Comparison of ENCODE assay signal across 19 cellular contexts in the genomic region with DNA sequence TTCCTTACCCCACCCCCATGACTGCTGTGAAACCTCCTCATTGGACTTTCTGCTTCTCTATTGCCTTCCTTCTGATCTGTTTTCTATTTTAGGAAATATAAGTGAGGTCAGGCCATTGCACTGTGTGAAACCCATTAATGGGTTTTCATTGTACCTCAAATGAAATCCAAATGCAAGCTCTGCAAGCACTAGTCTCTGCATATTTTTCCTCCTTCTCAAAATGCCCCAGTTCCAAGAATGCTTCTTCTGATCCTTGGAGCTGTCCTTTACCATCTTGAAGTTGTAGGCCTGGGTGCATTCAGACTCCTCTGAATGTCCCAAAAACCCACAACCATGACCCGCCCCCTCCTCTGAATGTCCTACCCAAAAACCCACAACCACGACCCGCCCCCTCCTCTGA. TPM values are rescaled to one million over a fixed set of nuclear protein-coding genes. Genes with fewer than 3 reads are reported as not detected.
DNase-seq lines count a peak whose midpoint lies in the region; ATAC-seq, FAIRE-seq and TF ChIP-seq lines count a peak whose summit lies in the region.
"Had no signal": no experiment of that assay in that cellular context is flagged by ENCODE, and none has a peak within 500 bp of the region (broad histone marks: within the 10 kb centered on the region; RNA-seq: fewer than 3 reads in every experiment).

No MANE protein-coding gene starts in this region.

- H3K36me3 ChIP-seq in gastrocnemius medialis: no peaks in the 10 kb centered on the region

- DNase-seq in activated CD4-positive, alpha-beta T cell treated with anti-CD3 and anti-CD28 coated beads, Interleukin-2, amount 10 ng/mL, durations not matched to agents 24 days and 14 days: peak; percentile 57
- DNase-seq in activated CD4-positive, alpha-beta T cell treated with anti-CD3 and anti-CD28 coated beads, Interleukin-2, amount 50 U/mL, for 1 hour: no peak
- no peak for DNase-seq in GM19239 (ENCODE audit: insufficient read length, low spot score)
- peak; percentile 24 for DNase-seq in OCI-M1 (lab: John Stamatoyannopoulos, UW)
- no peak for DNase-seq in epithelial cell of prostate (ENCODE audit: low read depth, low spot score)
- DNase-seq in HEK293T (ENCODE audit: extremely low spot score): no peak
- DNase-seq in stimulated activated CD4-positive, alpha-beta T cell treated with anti-CD3 and anti-CD28 coated beads, Interleukin-4, amount 100 ng/mL, for 1 hour: no peak
- no peak for DNase-seq in gastrocnemius medialis
- DNase-seq: C1 segment of cervical spinal cord, EL, NCI-H1417 treated with DMSO at 0.1 percent for 48 hours, NCI-H2081, NCI-H510A treated with DMSO at 0.1 percent for 48 hours had no signal

- POLR2A ChIA-PET in HEK293T (lab: Yijun Ruan, JAX): no interaction called here

- FAIRE-seq in GM19239 (lab: Jason Lieb, UNC): peak; percentile 61
- FAIRE-seq: GM18507, HTR-8/SVneo had no signal

- no peak for ATAC-seq in gastrocnemius medialis
- ATAC-seq: GM23338 had no signal

- intact Hi-C loops in activated CD4-positive, alpha-beta T cell treated with anti-CD3 and anti-CD28 coated beads, Interleukin-2, amount 10 ng/mL, durations not matched to agents 24 days and 14 days (cut with micrococcal nuclease): loop anchor here (2.0 kb wide), 1 partner anchor 19 kb away; no protein-coding TSS in a partner anchor
- intact Hi-C loops in gastrocnemius medialis (cut with DNase I; ENCODE audit: low total_unique reads): no loop called here

- H3K27ac Mint-ChIP-seq in activated CD4-positive, alpha-beta T cell treated with anti-CD3 and anti-CD28 coated beads, Interleukin-2, amount 10 ng/mL, durations not matched to agents 24 days and 14 days: peak overlapping the region; percentile 23
- H3K27ac Mint-ChIP-seq: GM23338 had no signal

- peak overlapping the region; percentile 59 for H3K27ac ChIP-seq in epithelial cell of prostate
- H3K27ac ChIP-seq in gastrocnemius medialis: no peak overlapping the region
- H3K27ac ChIP-seq: 22Rv1 had no signal

- no peaks in the 10 kb centered on the region for H3K4me1 ChIP-seq in gastrocnemius medialis

- H3K4me1 Mint-ChIP-seq in activated CD4-positive, alpha-beta T cell treated with anti-CD3 and anti-CD28 coated beads, Interleukin-2, amount 10 ng/mL, durations not matched to agents 24 days and 14 days: peaks cover 17% of the 10 kb centered on the region

- CTCF ChIA-PET in HEK293T (lab: Yijun Ruan, JAX): no interaction called here

- in situ Hi-C loops in gastrocnemius medialis (cut with MboI; ENCODE audit: low sequenced_read_pairs in 4 of 4): no loop called here

- H3K27me3 Mint-ChIP-seq in activated CD4-positive, alpha-beta T cell treated with anti-CD3 and anti-CD28 coated beads, Interleukin-2, amount 10 ng/mL, durations not matched to agents 24 days and 14 days: peaks cover 30% of the 10 kb centered on the region

- no peak overlapping the region for H3K4me3 Mint-ChIP-seq in activated CD4-positive, alpha-beta T cell treated with anti-CD3 and anti-CD28 coated beads, Interleukin-2, amount 10 ng/mL, durations not matched to agents 24 days and 14 days
- H3K4me3 Mint-ChIP-seq: GM23338 had no signal

- no peaks in the 10 kb centered on the region for H3K27me3 ChIP-seq in gastrocnemius medialis

- no peak for TF ChIP-seq CTCF in gastrocnemius medialis (IDR thresholded peaks at IDR 0.05 in 4 of 5, conservative IDR thresholded peaks at IDR 0.05 in 1 of 5)

- peaks cover 15% of the 10 kb centered on the region for H3K36me3 Mint-ChIP-seq in activated CD4-positive, alpha-beta T cell treated with anti-CD3 and anti-CD28 coated beads, Interleukin-2, amount 10 ng/mL, durations not matched to agents 24 days and 14 days (ENCODE audit: low read depth)

- no peak overlapping the region for H3K4me3 ChIP-seq in gastrocnemius medialis
- H3K4me3 ChIP-seq: GM23338 had no signal

- H3K9me3 ChIP-seq in gastrocnemius medialis: no peaks in the 10 kb centered on the region

- TF ChIP-seq POLR2A in gastrocnemius medialis (IDR thresholded peaks at IDR 0.05): no peak

- peaks cover 17% of the 10 kb centered on the region for H3K9me3 Mint-ChIP-seq in activated CD4-positive, alpha-beta T cell treated with anti-CD3 and anti-CD28 coated beads, Interleukin-2, amount 10 ng/mL, durations not matched to agents 24 days and 14 days
- H3K9me3 Mint-ChIP-seq: GM23338 had no signal

TF ChIP-seq in HEK293T, 16 proteins besides CTCF, POLR2A, EP300 and RAD21:
- no peak for TF ChIP-seq LEF1 (IDR thresholded peaks at IDR 0.05; ENCODE audit: borderline replicate concordance)
- TF ChIP-seq FOXM1 (IDR thresholded peaks at IDR 0.05; ENCODE audit: borderline replicate concordance): no peak
- TF ChIP-seq ZNF384 (IDR thresholded peaks at IDR 0.05): no peak
- no peak for TF ChIP-seq BHLHE40 (IDR thresholded peaks at IDR 0.05; ENCODE audit: borderline replicate concordance)
- TF ChIP-seq, protein P1, sequence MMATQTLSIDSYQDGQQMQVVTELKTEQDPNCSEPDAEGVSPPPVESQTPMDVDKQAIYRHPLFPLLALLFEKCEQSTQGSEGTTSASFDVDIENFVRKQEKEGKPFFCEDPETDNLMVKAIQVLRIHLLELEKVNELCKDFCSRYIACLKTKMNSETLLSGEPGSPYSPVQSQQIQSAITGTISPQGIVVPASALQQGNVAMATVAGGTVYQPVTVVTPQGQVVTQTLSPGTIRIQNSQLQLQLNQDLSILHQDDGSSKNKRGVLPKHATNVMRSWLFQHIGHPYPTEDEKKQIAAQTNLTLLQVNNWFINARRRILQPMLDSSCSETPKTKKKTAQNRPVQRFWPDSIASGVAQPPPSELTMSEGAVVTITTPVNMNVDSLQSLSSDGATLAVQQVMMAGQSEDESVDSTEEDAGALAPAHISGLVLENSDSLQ (IDR thresholded peaks at IDR 0.05): no peak
- no peak for TF ChIP-seq ARNT (IDR thresholded peaks at IDR 0.05)
- no peak for TF ChIP-seq NFRKB (IDR thresholded peaks at IDR 0.05)
- no peak for TF ChIP-seq CTBP1 (IDR thresholded peaks at IDR 0.05; ENCODE audit: borderline replicate concordance)
- no peak for TF ChIP-seq FOXK2 (IDR thresholded peaks at IDR 0.05)
- no peak for TF ChIP-seq SP1 (IDR thresholded peaks at IDR 0.05)
- TF ChIP-seq SUZ12 (IDR thresholded peaks at IDR 0.05): no peak
- no peak for TF ChIP-seq ELF4 (IDR thresholded peaks at IDR 0.05)
- no peak for TF ChIP-seq TARDBP (IDR thresholded peaks at IDR 0.05)
TF ChIP-seq in HEK293T: peak in this region for 0.

RNA-seq across cellular contexts. Expression of a gene that starts 8.2 kb away (rescaled TPM):
- total RNA-seq in activated CD4-positive, alpha-beta T cell treated with anti-CD3 and anti-CD28 coated beads, Interleukin-2, amount 10 ng/mL, durations not matched to agents 24 days and 14 days: 9.4 and 10.2 TPM in 2 replicates
- total RNA-seq in gastrocnemius medialis: not detected

RNA-seq across cellular contexts. Expression of a gene that starts 11.7 kb away (rescaled TPM):
- total RNA-seq in activated CD4-positive, alpha-beta T cell treated with anti-CD3 and anti-CD28 coated beads, Interleukin-2, amount 10 ng/mL, durations not matched to agents 24 days and 14 days: 17.8 and 17.9 TPM in 2 replicates
- total RNA-seq in gastrocnemius medialis: under 1 TPM in 2 of 4 donors, not detected in 2; 0.07 to 0.16 TPM

RNA-seq across cellular contexts. Expression of a gene that starts 55.3 kb away (rescaled TPM):
- total RNA-seq in activated CD4-positive, alpha-beta T cell treated with anti-CD3 and anti-CD28 coated beads, Interleukin-2, amount 10 ng/mL, durations not matched to agents 24 days and 14 days: 0.24 TPM in 1 of 2 replicates, not detected in the other
- not detected for total RNA-seq in gastrocnemius medialis
- total RNA-seq: GM23338, M059J, RPMI7951 had no signal

Comparison
In these comparisons a context has a peak if more than half of its experiments do, and no peak if none do; other contexts are left out.
1. DNase-seq: peak in activated CD4-positive, alpha-beta T cell treated with anti-CD3 and anti-CD28 coated beads, Interleukin-2, amount 10 ng/mL, durations not matched to agents 24 days and 14 days (single experiment) and OCI-M1 (single experiment); none in activated CD4-positive, alpha-beta T cell treated with anti-CD3 and anti-CD28 coated beads, Interleukin-2, amount 50 U/mL, for 1 hour (single experiment), GM19239 (single experiment), epithelial cell of prostate (single experiment), HEK293T (single experiment), stimulated activated CD4-positive, alpha-beta T cell treated with anti-CD3 and anti-CD28 coated beads, Interleukin-4, amount 100 ng/mL, for 1 hour (single experiment) and gastrocnemius medialis (0 of 2).
2. RNA of a gene that starts 11.7 kb away (total RNA-seq): 17.8 to 17.9 TPM in activated CD4-positive, alpha-beta T cell treated with anti-CD3 and anti-CD28 coated beads, Interleukin-2, amount 10 ng/mL, durations not matched to agents 24 days and 14 days; 0.07 to 0.16 TPM in gastrocnemius medialis; every median in the first group is over 10 times any median in the second.